8 cellular contexts compared by ENCODE assay signal in the genomic region with DNA sequence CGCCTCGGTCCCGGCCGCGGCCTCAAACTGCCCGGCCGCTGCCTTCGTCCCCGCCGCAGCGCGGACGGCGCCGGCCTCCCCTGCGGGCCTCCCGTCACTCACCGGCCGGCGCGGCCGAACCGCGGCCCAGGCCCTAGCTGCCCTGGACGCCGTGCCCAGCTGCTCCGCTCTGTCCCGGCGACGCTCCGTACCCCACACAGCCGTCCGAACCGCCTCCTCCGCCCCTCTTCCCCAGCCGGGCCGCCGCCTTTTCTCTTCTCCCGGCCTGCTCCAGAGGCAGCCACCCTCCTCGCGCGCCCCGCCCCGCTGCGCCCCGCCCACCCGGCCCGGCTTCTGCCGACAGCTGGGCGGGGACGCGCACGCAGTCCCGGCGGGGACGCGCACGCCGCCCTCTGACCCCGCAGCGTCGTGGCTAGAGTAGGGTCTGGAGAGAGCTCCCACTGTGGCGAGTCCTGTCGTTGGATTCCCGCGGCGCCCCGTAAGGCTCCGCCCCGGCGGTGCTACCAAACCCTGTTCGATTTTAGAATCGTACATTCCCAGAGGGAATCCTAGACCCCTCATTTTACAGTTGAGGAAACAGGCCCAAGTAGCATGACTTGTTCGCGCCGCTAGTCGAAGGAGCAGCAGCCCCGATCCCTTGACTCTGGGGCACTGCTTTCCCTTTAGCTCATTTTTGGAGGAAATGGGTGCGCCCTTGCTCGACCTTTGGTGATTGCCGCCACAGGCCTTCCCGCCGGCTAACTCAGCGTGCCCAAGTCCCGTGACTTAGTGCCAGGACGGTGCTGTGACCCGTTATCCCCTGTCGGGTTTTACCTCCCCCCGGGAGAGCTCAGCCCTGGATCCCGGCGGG. TPM values are rescaled to one million over a fixed set of nuclear protein-coding genes. Genes with fewer than 3 reads are reported as not detected.
DNase-seq lines count a peak whose midpoint lies in the region; ATAC-seq lines count a peak whose summit lies in the region.

A gene with protein sequence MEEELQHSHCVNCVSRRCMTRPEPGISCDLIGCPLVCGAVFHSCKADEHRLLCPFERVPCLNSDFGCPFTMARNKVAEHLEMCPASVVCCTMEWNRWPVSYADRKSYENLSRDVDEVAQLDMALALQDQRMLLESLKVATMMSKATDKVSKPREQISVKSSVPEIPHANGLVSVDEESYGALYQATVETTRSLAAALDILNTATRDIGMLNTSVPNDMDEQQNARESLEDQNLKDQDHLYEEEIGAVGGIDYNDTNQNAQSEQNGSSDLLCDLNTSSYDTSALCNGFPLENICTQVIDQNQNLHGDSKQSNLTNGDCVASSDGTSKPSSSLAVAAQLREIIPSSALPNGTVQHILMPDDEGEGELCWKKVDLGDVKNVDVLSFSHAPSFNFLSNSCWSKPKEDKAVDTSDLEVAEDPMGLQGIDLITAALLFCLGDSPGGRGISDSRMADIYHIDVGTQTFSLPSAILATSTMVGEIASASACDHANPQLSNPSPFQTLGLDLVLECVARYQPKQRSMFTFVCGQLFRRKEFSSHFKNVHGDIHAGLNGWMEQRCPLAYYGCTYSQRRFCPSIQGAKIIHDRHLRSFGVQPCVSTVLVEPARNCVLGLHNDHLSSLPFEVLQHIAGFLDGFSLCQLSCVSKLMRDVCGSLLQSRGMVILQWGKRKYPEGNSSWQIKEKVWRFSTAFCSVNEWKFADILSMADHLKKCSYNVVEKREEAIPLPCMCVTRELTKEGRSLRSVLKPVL (minus strand): TSS at position 295 of the 850 bp plus-strand sequence. CDS start 8,390 bp downstream, outside the sequence.

- ATAC-seq in GM19035 (IDR thresholded peaks at IDR 0.05; ENCODE audit: unreplicated experiment) (peak; percentile 77), HG03342 (IDR thresholded peaks at IDR 0.05; ENCODE audit: unreplicated experiment) (peak; percentile 69), left colon (peak; percentile 97)
- ATAC-seq in activated CD4-positive, alpha-beta T cell treated with anti-CD3 and anti-CD28 coated beads for 36 hours: peak; percentile 77

- CTCF ChIA-PET in activated CD4-positive, alpha-beta T cell treated with anti-CD3 and anti-CD28 coated beads for 36 hours (lab: Charles Lee): interaction anchor here (0.7 to 1.4 kb wide), 3 partner anchors 78 to 181 kb away, joined by 3 read pairs; partner anchors contain the start of gene EPM2A

- peak within 1 kb of the TSS; percentile 89 for H3K4me3 Mint-ChIP-seq in activated CD4-positive, alpha-beta T cell treated with anti-CD3 and anti-CD28 coated beads for 36 hours

- H3K4me1 Mint-ChIP-seq in activated CD4-positive, alpha-beta T cell treated with anti-CD3 and anti-CD28 coated beads for 36 hours: peaks cover 37% of the 10 kb centered on the region

- peak within 1 kb of the TSS; percentile 90 for H3K27ac ChIP-seq in cingulate gyrus (ENCODE audit: low read depth, low read length)

- peaks cover 2% of the 10 kb centered on the region for H3K36me3 Mint-ChIP-seq in activated CD4-positive, alpha-beta T cell treated with anti-CD3 and anti-CD28 coated beads for 36 hours (ENCODE audit: low read depth)

- intact Hi-C loops in activated CD4-positive, alpha-beta T cell treated with anti-CD3 and anti-CD28 coated beads for 36 hours (cut with DNase I, micrococcal nuclease): loop anchor here (1.0 to 10.0 kb wide), 10 partner anchors 79 to 1660 kb away; partner anchors contain the start of genes EPM2A (in 2 of the 2), SHPRH (in 2 of the 2), STX11 (in 1 of the 2) and STXBP5 (in 1 of the 2)
- intact Hi-C loops in left colon (cut with DNase I, micrococcal nuclease): loop anchor here in 1 of 2 donors (5.0 kb wide), 2 partner anchors 73 to 77 kb away; partner anchors contain the start of gene EPM2A

- POLR2A ChIA-PET in activated CD4-positive, alpha-beta T cell treated with anti-CD3 and anti-CD28 coated beads for 36 hours (lab: Charles Lee): interaction anchor here (0.5 to 1.8 kb wide), 4 partner anchors 79 to 1214 kb away, joined by 3 to 9 read pairs (median 6); partner anchors contain the start of genes EPM2A and SHPRH

- H3K27ac Mint-ChIP-seq in activated CD4-positive, alpha-beta T cell treated with anti-CD3 and anti-CD28 coated beads for 36 hours: peak within 1 kb of the TSS; percentile 89

- H3K9me3 Mint-ChIP-seq in activated CD4-positive, alpha-beta T cell treated with anti-CD3 and anti-CD28 coated beads for 36 hours (ENCODE audit: low read depth): no peaks in the 10 kb centered on the region

- H3K27me3 Mint-ChIP-seq in activated CD4-positive, alpha-beta T cell treated with anti-CD3 and anti-CD28 coated beads for 36 hours: no peaks in the 10 kb centered on the region

- DNase-seq in AML-193 (lab: John Stamatoyannopoulos, UW) (peak; percentile 88 to 89), NCI-H345 treated with DMSO at 0.1 percent for 48 hours (lab: John Stamatoyannopoulos, UW; ENCODE audit: unreplicated experiment) (peak; percentile 72), left colon (peak; percentile 79 to 88)
- DNase-seq in activated CD4-positive, alpha-beta T cell treated with anti-CD3 and anti-CD28 coated beads for 36 hours: peak; percentile 90
- peak; percentile 83 for DNase-seq in stimulated activated CD4-positive, alpha-beta T cell treated with anti-CD3 and anti-CD28 coated beads, Interleukin-1b, Interleukin-23, amount 100 ng/mL, for 48 hours

RNA-seq across cellular contexts. Expression of the gene that starts here (rescaled TPM):
- total RNA-seq in activated CD4-positive, alpha-beta T cell treated with anti-CD3 and anti-CD28 coated beads for 36 hours: 1 to 10 TPM; 2.3 to 2.8 TPM
- 1 to 10 TPM; 5.5 to 9.4 TPM for total RNA-seq in left colon

Comparison
In these comparisons a context has a peak if more than half of its experiments do, and no peak if none do; other contexts are left out.
1. Peak in every context shown above with its lines: DNase-seq, ATAC-seq and H3K27ac ChIP-seq.